Comparison of ENCODE assay signal across 1 cellular context in the genomic region with DNA sequence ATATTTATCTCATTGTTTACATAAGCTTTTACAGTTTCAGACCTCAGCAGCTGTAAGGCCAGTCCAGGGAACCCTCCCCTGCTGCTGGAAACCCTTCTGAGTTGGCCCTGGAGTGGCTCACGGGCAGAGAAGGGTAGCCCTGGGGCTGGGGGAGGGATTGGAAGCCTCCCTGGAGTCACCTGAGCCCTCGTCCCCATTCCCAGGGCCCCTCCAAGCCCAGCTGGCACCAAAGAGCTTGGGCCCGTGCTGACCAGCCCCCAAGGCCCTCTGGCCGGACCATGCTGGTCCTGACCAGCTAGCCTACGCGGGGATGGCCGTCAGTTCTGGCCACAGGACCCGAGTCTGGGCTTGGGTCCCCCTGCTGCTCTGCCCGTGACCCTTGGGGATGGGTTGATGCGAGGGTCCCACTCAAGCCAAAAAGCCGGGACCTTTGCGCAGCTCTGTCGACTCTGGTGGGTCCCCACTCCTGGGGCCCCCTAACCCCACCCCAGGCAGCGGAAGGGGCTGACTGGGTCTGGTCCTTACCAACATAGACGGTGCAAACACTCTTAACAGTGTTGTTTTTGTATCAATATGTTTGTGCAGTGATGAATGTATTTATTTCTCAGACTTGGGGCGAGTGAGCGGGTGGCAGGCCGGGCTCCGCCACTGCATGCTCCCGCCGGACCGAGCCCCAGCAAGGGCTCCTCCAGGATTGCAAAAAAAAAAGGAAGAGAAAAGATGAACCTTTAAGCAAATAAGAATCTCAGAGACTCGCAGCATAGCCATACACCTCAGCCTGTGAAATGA.
TF ChIP-seq lines count a peak whose summit lies in the region.

No MANE protein-coding gene starts in this region.

TF ChIP-seq in K562, 482 proteins besides CTCF, POLR2A, EP300 and RAD21 (continued from another document):
- TF ChIP-seq ZNF764 (CRISPR knock-in tag; IDR thresholded peaks at IDR 0.05; ENCODE audit: low read depth), result no peak
- TF ChIP-seq IRF2 (CRISPR knock-in tag; IDR thresholded peaks at IDR 0.05), result peak; percentile 31
- TF ChIP-seq HMGN3 (IDR thresholded peaks at IDR 0.05; ENCODE audit: borderline replicate concordance, extremely low read depth, insufficient read length, low read depth, low read length), result peak; percentile 41
- no peak for TF ChIP-seq ZNF3 (CRISPR knock-in tag; IDR thresholded peaks at IDR 0.05)
- TF ChIP-seq, protein P1, sequence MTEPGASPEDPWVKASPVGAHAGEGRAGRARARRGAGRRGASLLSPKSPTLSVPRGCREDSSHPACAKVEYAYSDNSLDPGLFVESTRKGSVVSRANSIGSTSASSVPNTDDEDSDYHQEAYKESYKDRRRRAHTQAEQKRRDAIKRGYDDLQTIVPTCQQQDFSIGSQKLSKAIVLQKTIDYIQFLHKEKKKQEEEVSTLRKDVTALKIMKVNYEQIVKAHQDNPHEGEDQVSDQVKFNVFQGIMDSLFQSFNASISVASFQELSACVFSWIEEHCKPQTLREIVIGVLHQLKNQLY (CRISPR knock-in tag; conservative IDR thresholded peaks at IDR 0.05), result 0 out of 4 replicates have a peak, but pooled peaks of 1 of the 2 experiments have one; percentile 12
- TF ChIP-seq, protein P2, sequence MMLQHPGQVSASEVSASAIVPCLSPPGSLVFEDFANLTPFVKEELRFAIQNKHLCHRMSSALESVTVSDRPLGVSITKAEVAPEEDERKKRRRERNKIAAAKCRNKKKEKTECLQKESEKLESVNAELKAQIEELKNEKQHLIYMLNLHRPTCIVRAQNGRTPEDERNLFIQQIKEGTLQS (IDR thresholded peaks at IDR 0.05), result no peak
- TF ChIP-seq, protein P2 (CRISPR knock-in tag; conservative IDR thresholded peaks at IDR 0.05), result no peak
- peak; percentile 71 for TF ChIP-seq POLR2G (IDR thresholded peaks at IDR 0.05; ENCODE audit: low read depth, low read length)
- peak; percentile 60 for TF ChIP-seq WHSC1 (IDR thresholded peaks at IDR 0.05; ENCODE audit: low read length)
- TF ChIP-seq, protein P3, sequence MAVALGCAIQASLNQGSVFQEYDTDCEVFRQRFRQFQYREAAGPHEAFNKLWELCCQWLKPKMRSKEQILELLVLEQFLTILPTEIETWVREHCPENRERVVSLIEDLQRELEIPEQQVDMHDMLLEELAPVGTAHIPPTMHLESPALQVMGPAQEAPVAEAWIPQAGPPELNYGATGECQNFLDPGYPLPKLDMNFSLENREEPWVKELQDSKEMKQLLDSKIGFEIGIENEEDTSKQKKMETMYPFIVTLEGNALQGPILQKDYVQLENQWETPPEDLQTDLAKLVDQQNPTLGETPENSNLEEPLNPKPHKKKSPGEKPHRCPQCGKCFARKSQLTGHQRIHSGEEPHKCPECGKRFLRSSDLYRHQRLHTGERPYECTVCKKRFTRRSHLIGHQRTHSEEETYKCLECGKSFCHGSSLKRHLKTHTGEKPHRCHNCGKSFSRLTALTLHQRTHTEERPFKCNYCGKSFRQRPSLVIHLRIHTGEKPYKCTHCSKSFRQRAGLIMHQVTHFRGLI (CRISPR knock-in tag; IDR thresholded peaks at IDR 0.05), result no peak
- 0 out of 2 replicates have a peak, but pooled peaks have one; percentile 4 for TF ChIP-seq TEAD4 (IDR thresholded peaks at IDR 0.05; ENCODE audit: low read length)
- TF ChIP-seq TEAD4 (CRISPR knock-in tag; IDR thresholded peaks at IDR 0.05; ENCODE audit: borderline replicate concordance), result no peak
- peak; percentile 47; the same call in 1 of the 2 replicates for TF ChIP-seq NR3C1 (CRISPR knock-in tag; IDR thresholded peaks at IDR 0.05)
- TF ChIP-seq ZNF57 (CRISPR knock-in tag; IDR thresholded peaks at IDR 0.05), result 0 out of 2 replicates have a peak, but pooled peaks have one; percentile 51
- TF ChIP-seq, protein P4, sequence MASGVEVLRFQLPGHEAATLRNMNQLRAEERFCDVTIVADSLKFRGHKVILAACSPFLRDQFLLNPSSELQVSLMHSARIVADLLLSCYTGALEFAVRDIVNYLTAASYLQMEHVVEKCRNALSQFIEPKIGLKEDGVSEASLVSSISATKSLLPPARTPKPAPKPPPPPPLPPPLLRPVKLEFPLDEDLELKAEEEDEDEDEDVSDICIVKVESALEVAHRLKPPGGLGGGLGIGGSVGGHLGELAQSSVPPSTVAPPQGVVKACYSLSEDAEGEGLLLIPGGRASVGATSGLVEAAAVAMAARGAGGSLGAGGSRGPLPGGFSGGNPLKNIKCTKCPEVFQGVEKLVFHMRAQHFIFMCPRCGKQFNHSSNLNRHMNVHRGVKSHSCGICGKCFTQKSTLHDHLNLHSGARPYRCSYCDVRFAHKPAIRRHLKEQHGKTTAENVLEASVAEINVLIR (CRISPR knock-in tag; IDR thresholded peaks at IDR 0.05), result no peak
- TF ChIP-seq ZNF436 (CRISPR knock-in tag; IDR thresholded peaks at IDR 0.05), result no peak
- TF ChIP-seq, protein P5, sequence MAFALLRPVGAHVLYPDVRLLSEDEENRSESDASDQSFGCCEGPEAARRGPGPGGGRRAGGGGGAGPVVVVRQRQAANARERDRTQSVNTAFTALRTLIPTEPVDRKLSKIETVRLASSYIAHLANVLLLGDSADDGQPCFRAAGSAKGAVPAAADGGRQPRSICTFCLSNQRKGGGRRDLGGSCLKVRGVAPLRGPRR (CRISPR knock-in tag; IDR thresholded peaks at IDR 0.05), result 0 out of 2 replicates have a peak, but pooled peaks have one; percentile 23
- no peak for TF ChIP-seq NFYB (IDR thresholded peaks at IDR 0.05; ENCODE audit: extremely low read depth, insufficient read length)
- TF ChIP-seq, protein P6, sequence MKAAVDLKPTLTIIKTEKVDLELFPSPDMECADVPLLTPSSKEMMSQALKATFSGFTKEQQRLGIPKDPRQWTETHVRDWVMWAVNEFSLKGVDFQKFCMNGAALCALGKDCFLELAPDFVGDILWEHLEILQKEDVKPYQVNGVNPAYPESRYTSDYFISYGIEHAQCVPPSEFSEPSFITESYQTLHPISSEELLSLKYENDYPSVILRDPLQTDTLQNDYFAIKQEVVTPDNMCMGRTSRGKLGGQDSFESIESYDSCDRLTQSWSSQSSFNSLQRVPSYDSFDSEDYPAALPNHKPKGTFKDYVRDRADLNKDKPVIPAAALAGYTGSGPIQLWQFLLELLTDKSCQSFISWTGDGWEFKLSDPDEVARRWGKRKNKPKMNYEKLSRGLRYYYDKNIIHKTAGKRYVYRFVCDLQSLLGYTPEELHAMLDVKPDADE (conservative IDR thresholded peaks at IDR 0.05; ENCODE audit: control insufficient read depth, low read depth, low read length), result peak; percentile 24; the same call in 1 of the 2 replicates
- 0 out of 4 replicates have a peak, but pooled peaks of 1 of the 2 experiments have one; percentile 45 for TF ChIP-seq FOXA3 (CRISPR knock-in tag; conservative IDR thresholded peaks at IDR 0.05 in 1 of 2, IDR thresholded peaks at IDR 0.05 in 1 of 2)
- TF ChIP-seq CHCHD3 (CRISPR knock-in tag; IDR thresholded peaks at IDR 0.05), result peak; percentile 9; the same call in 1 of the 2 replicates
- TF ChIP-seq HDAC3 (IDR thresholded peaks at IDR 0.05; ENCODE audit: borderline replicate concordance, partially characterized antibody), result no peak
- TF ChIP-seq NELFE (IDR thresholded peaks at IDR 0.05; ENCODE audit: insufficient read depth, insufficient read length), result no peak
- TF ChIP-seq, protein P7, sequence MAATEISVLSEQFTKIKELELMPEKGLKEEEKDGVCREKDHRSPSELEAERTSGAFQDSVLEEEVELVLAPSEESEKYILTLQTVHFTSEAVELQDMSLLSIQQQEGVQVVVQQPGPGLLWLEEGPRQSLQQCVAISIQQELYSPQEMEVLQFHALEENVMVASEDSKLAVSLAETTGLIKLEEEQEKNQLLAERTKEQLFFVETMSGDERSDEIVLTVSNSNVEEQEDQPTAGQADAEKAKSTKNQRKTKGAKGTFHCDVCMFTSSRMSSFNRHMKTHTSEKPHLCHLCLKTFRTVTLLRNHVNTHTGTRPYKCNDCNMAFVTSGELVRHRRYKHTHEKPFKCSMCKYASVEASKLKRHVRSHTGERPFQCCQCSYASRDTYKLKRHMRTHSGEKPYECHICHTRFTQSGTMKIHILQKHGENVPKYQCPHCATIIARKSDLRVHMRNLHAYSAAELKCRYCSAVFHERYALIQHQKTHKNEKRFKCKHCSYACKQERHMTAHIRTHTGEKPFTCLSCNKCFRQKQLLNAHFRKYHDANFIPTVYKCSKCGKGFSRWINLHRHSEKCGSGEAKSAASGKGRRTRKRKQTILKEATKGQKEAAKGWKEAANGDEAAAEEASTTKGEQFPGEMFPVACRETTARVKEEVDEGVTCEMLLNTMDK (IDR thresholded peaks at IDR 0.05; ENCODE audit: borderline replicate concordance, insufficient read depth, low read depth, low read length, poor library complexity, severe bottlenecking), result no peak
- TF ChIP-seq CREBBP (IDR thresholded peaks at IDR 0.05; ENCODE audit: low read depth, low read length), result no peak
- TF ChIP-seq, protein P8, sequence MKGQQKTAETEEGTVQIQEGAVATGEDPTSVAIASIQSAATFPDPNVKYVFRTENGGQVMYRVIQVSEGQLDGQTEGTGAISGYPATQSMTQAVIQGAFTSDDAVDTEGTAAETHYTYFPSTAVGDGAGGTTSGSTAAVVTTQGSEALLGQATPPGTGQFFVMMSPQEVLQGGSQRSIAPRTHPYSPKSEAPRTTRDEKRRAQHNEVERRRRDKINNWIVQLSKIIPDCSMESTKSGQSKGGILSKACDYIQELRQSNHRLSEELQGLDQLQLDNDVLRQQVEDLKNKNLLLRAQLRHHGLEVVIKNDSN (CRISPR knock-in tag; IDR thresholded peaks at IDR 0.05), result no peak
- no peak for TF ChIP-seq ESRRA (IDR thresholded peaks at IDR 0.05; ENCODE audit: borderline replicate concordance, low read depth)
- TF ChIP-seq NFIC (IDR thresholded peaks at IDR 0.05), result peak; percentile 7; the same call in 1 of the 2 replicates
- no peak for TF ChIP-seq SP1 (CRISPR knock-in tag; IDR thresholded peaks at IDR 0.05)
- peak; percentile 32 for TF ChIP-seq SUPT5H (IDR thresholded peaks at IDR 0.05)
- no peak for TF ChIP-seq CBX5 (IDR thresholded peaks at IDR 0.05; ENCODE audit: borderline replicate concordance, low read depth)
- no peak for TF ChIP-seq CXXC5 (CRISPR knock-in tag; IDR thresholded peaks at IDR 0.05)
